ENCODE assay signal across 17 cellular contexts in genomic region chr2:25787020-25787419, GRCh38.
"Had no signal": no experiment of that assay in that cellular context is flagged by ENCODE, and none has a peak within 500 bp of the region (broad histone marks: within the 10 kb centered on the region; RNA-seq: fewer than 3 reads in every experiment).

No MANE protein-coding gene starts in this region.

- H3K27me3 Mint-ChIP-seq: activated naive CD8-positive, alpha-beta T cell; naive thymus-derived CD8-positive, alpha-beta T cell had no signal

- DNase-seq: activated CD4-positive, alpha-beta T cell treated with anti-CD3 and anti-CD28 coated beads, Interleukin-2, amount 50 U/mL, for 48 hours; activated CD8-positive, alpha-beta memory T cell treated with anti-CD3 and anti-CD28 coated beads, Interleukin-2, amount 50 U/mL, for 48 hours; activated naive CD4-positive, alpha-beta T cell; activated T-cell treated with anti-CD3 and anti-CD28 coated beads, Interleukin-2, amount 50 U/mL, for 4 hours; adrenal gland; central memory CD4-positive, alpha-beta T cell; endodermal cell; heart left ventricle; naive thymus-derived CD8-positive, alpha-beta T cell; psoas muscle; right cardiac atrium; stimulated activated CD4-positive, alpha-beta T cell treated with anti-CD3 and anti-CD28 coated beads, Interleukin-12 subunit alpha, Interleukin-12 subunit beta, amount 100 ng/mL, for 4 hours; stimulated activated CD4-positive, alpha-beta T cell treated with anti-CD3 and anti-CD28 coated beads, Interleukin-4, amount 100 ng/mL, for 4 hours; stimulated activated naive CD8-positive, alpha-beta T cell treated with anti-CD3 and anti-CD28 coated beads, Interleukin-15, Interleukin-2, amounts not matched to agents 100 U/mL and 50 U/mL, for 24 hours had no signal

- H3K27ac ChIP-seq: adrenal gland, heart left ventricle, psoas muscle had no signal

- H3K4me1 Mint-ChIP-seq: endodermal cell, mesothelial cell of epicardium had no signal

- H3K9me3 ChIP-seq: adrenal gland, heart left ventricle, psoas muscle had no signal

- H3K4me3 Mint-ChIP-seq: activated naive CD8-positive, alpha-beta T cell; activated T-cell treated with anti-CD3 and anti-CD28 coated beads, Interleukin-2, amount 50 U/mL, for 4 hours; endodermal cell; mesothelial cell of epicardium; naive thymus-derived CD8-positive, alpha-beta T cell had no signal

- H3K9me3 Mint-ChIP-seq: activated T-cell treated with anti-CD3 and anti-CD28 coated beads, Interleukin-2, amount 50 U/mL, for 4 hours; endodermal cell; mesothelial cell of epicardium; naive thymus-derived CD8-positive, alpha-beta T cell had no signal

- ATAC-seq: activated T-cell treated with anti-CD3 and anti-CD28 coated beads, Interleukin-2, amount 50 U/mL, for 4 hours; heart left ventricle; naive thymus-derived CD8-positive, alpha-beta T cell; psoas muscle; right cardiac atrium; stimulated activated naive CD8-positive, alpha-beta T cell treated with anti-CD3 and anti-CD28 coated beads, Interleukin-15, Interleukin-2, amounts not matched to agents 100 U/mL and 50 U/mL, for 24 hours had no signal

- H3K27ac Mint-ChIP-seq: activated naive CD8-positive, alpha-beta T cell; activated T-helper 2 cell treated with anti-CD3 and anti-CD28 coated beads, Interferon-gamma antibody, Interleukin-2, Interleukin-4, amounts not matched to agents 10 μg/mL and 5 μg/mL and 100 μg/mL, durations not matched to agents 14 hours and 24 hours and 36 hours; endodermal cell; mesothelial cell of epicardium had no signal

- H3K4me1 ChIP-seq: adrenal gland, heart left ventricle, psoas muscle had no signal

- H3K27me3 ChIP-seq: adrenal gland, heart left ventricle had no signal

- H3K4me3 ChIP-seq: adrenal gland, heart left ventricle, psoas muscle had no signal
